8 cellular contexts compared by ENCODE assay signal in genomic region chr19:10872551-10873107, GRCh38. TPM values are rescaled to one million over a fixed set of nuclear protein-coding genes. Genes with fewer than 3 reads are reported as not detected.
DNase-seq lines count a peak whose midpoint lies in the region; TF ChIP-seq lines count a peak whose summit lies in the region.

No MANE protein-coding gene starts in this region.

- H3K4me1 Mint-ChIP-seq in endothelial cell (ENCODE audit: unreplicated experiment) (peaks cover 6% of the 10 kb centered on the region), progenitor cell of endocrine pancreas (ENCODE audit: low read depth) (peaks cover 9% of the 10 kb centered on the region)

- POLR2A ChIA-PET in RWPE1 (lab: Yijun Ruan, JAX; ENCODE audit: low non-redundant PET), result no interaction called here

- TF ChIP-seq CTCF in RWPE1 (conservative IDR thresholded peaks at IDR 0.05; ENCODE audit: low read depth) (no peak), endothelial cell (IDR thresholded peaks at IDR 0.05; ENCODE audit: unreplicated experiment) (no peak), progenitor cell of endocrine pancreas (IDR thresholded peaks at IDR 0.05; ENCODE audit: unreplicated experiment) (no peak)

- H3K36me3 Mint-ChIP-seq in endothelial cell (ENCODE audit: low read depth, unreplicated experiment) (peaks cover 3% of the 10 kb centered on the region), progenitor cell of endocrine pancreas (ENCODE audit: insufficient read depth) (no peaks in the 10 kb centered on the region)

- peak; percentile 36 for DNase-seq in EL
- DNase-seq in RWPE1 (ENCODE audit: low spot score), result no peak
- no peak for DNase-seq in endothelial cell (ENCODE audit: low spot score)
- no peak for DNase-seq in progenitor cell of endocrine pancreas (ENCODE audit: low spot score, unreplicated experiment)
- DNase-seq in DMS153 (lab: John Stamatoyannopoulos, UW), result no peak
- no peak for DNase-seq in AG20443 (ENCODE audit: low spot score)
- DNase-seq in NCI-H2196 (lab: John Stamatoyannopoulos, UW; ENCODE audit: unreplicated experiment), result no peak
- DNase-seq in NCI-H2171 (lab: John Stamatoyannopoulos, UW), result no peak

- H3K27me3 Mint-ChIP-seq in endothelial cell (ENCODE audit: unreplicated experiment) (peaks cover 19% of the 10 kb centered on the region), progenitor cell of endocrine pancreas (no peaks in the 10 kb centered on the region)

- H3K4me3 Mint-ChIP-seq in endothelial cell (ENCODE audit: unreplicated experiment), result peak overlapping the region; percentile 98
- peak overlapping the region; percentile 77 for H3K4me3 Mint-ChIP-seq in progenitor cell of endocrine pancreas (ENCODE audit: low read depth)

- CTCF ChIA-PET in RWPE1 (lab: Yijun Ruan, JAX), result interaction anchor here (0.6 to 2.0 kb wide), 6 partner anchors 9 to 605 kb away, joined by 3 to 10 read pairs (median 4); no protein-coding TSS in a partner anchor

- peak overlapping the region; percentile 87 for H3K27ac ChIP-seq in RWPE1

- peak overlapping the region; percentile 79 for H3K27ac Mint-ChIP-seq in endothelial cell (ENCODE audit: unreplicated experiment)
- peak overlapping the region; percentile 88 for H3K27ac Mint-ChIP-seq in progenitor cell of endocrine pancreas

- H3K9me3 Mint-ChIP-seq in endothelial cell (ENCODE audit: unreplicated experiment) (no peaks in the 10 kb centered on the region), progenitor cell of endocrine pancreas (ENCODE audit: low read depth) (no peaks in the 10 kb centered on the region)

RNA-seq across cellular contexts. Expression of gene CARM1, which starts 1.3 kb away (rescaled TPM):
- total RNA-seq in endothelial cell (ENCODE audit: unreplicated experiment), result 63.2 TPM
- total RNA-seq in progenitor cell of endocrine pancreas, result 77.6 and 86.0 TPM in 2 replicates

RNA-seq across cellular contexts. Expression of gene C19orf38, which starts 24.4 kb away (rescaled TPM):
- total RNA-seq in endothelial cell (ENCODE audit: unreplicated experiment), result not detected
- total RNA-seq in progenitor cell of endocrine pancreas, result 0.31 and 0.33 TPM in 2 replicates

RNA-seq across cellular contexts. Expression of gene TMED1, which starts 36.6 kb away (rescaled TPM):
- total RNA-seq in endothelial cell (ENCODE audit: unreplicated experiment) (22.1 TPM), progenitor cell of endocrine pancreas (32.6 and 39.3 TPM in 2 replicates)

RNA-seq across cellular contexts. Expression of gene YIPF2, which starts 55.8 kb away (rescaled TPM):
- 51.4 TPM for total RNA-seq in endothelial cell (ENCODE audit: unreplicated experiment)
- 49.1 and 53.3 TPM in 2 replicates for total RNA-seq in progenitor cell of endocrine pancreas

RNA-seq across cellular contexts. Expression of gene TIMM29, which starts 56.0 kb away (rescaled TPM):
- total RNA-seq in endothelial cell (ENCODE audit: unreplicated experiment) (18.3 TPM), progenitor cell of endocrine pancreas (25.6 and 29.4 TPM in 2 replicates)
